7 cellular contexts compared by ENCODE assay signal in genomic region chr2:84880645-84881521, GRCh38. TPM values are rescaled to one million over a fixed set of nuclear protein-coding genes. Genes with fewer than 3 reads are reported as not detected.
A peak's percentile ranks its signal among the peaks of the same experiment; 100 is the strongest.
DNase-seq lines count a peak whose midpoint lies in the region; ATAC-seq, FAIRE-seq and TF ChIP-seq lines count a peak whose summit lies in the region.

TRABD2A (minus strand) TSS chr2:84881084; CDS start chr2:84881039, 45 bp downstream.

- H3K36me3 Mint-ChIP-seq in brain = no peaks in the 10 kb centered on the region

- H3K27me3 ChIP-seq in SU-DHL-6 (ENCODE audit: low read length) = no peaks in the 10 kb centered on the region; the same call in 1 of the 2 replicates

- TF ChIP-seq CTCF in SU-DHL-6 (IDR thresholded peaks at IDR 0.05; ENCODE audit: insufficient read depth, low read length, poor library complexity, severe bottlenecking) (no peak), brain (conservative IDR thresholded peaks at IDR 0.05) (no peak)

- H3K79me2 ChIP-seq in SU-DHL-6 (ENCODE audit: insufficient read depth, low read length) = no peaks in the 10 kb centered on the region

- H3K9ac ChIP-seq in SU-DHL-6 (ENCODE audit: low read length) = peak within 1 kb of the TSS; percentile 46

- peak within 1 kb of the TSS in 2 of 5 experiments; percentile 47 to 86 for H3K27ac Mint-ChIP-seq in brain

- H3K27me3 Mint-ChIP-seq in brain = peaks cover 85% of the 10 kb centered on the region

- H3F3A ChIP-seq in SU-DHL-6 (ENCODE audit: insufficient read depth) = no peaks in the 10 kb centered on the region

- H3K4me3 Mint-ChIP-seq in brain = peak within 1 kb of the TSS; percentile 85 to 92 (median 89)

- H3K4me2 ChIP-seq in SU-DHL-6 (ENCODE audit: low read depth, low read length, poor library complexity, severe bottlenecking) = peak within 1 kb of the TSS; percentile 85

- peak within 1 kb of the TSS; percentile 87 for H2AFZ ChIP-seq in SU-DHL-6 (ENCODE audit: low read depth, low read length, severe bottlenecking)

- DNase-seq in H54 (ENCODE audit: insufficient read length, low spot score) (peak; percentile 32), left colon (peak; percentile 52 to 76), GM19240 (ENCODE audit: insufficient read length, low spot score) (no peak)
- DNase-seq in stimulated activated CD4-positive, alpha-beta T cell treated with anti-CD3 and anti-CD28 coated beads, Interleukin-4, amount 100 ng/mL, for 48 hours (ENCODE audit: low read depth in 2 of 2) = peak; percentile 53 to 62

- H3K4me3 ChIP-seq in SU-DHL-6 (ENCODE audit: insufficient read depth, low read length, poor library complexity, severe bottlenecking) = peak within 1 kb of the TSS; percentile 54

- H3K36me3 ChIP-seq in SU-DHL-6 (ENCODE audit: low read length) = no peaks in the 10 kb centered on the region

- TF ChIP-seq POLR2A in H54 (IDR thresholded peaks at IDR 0.05; ENCODE audit: low read depth, low read length) = no peak

- no peaks in the 10 kb centered on the region for H3K9me3 Mint-ChIP-seq in brain

- peaks cover 48% of the 10 kb centered on the region for H3K4me1 Mint-ChIP-seq in brain

- no peak within 1 kb of the TSS for H3K27ac ChIP-seq in SU-DHL-6 (ENCODE audit: low read depth, low read length)

- ATAC-seq in left colon = peak; percentile 68
- ATAC-seq in GM18873 (IDR thresholded peaks at IDR 0.05; ENCODE audit: low FRiP score, unreplicated experiment) = no peak

- H3K9me3 ChIP-seq in SU-DHL-6 (ENCODE audit: insufficient read depth, low read length) = no peaks in the 10 kb centered on the region

- intact Hi-C loops in left colon (cut with DNase I, micrococcal nuclease) = loop anchor here in 1 of 2 donors (2.0 kb wide), 1 partner anchor 386 kb away; no protein-coding TSS in a partner anchor

- FAIRE-seq in H54 (lab: Jason Lieb, UNC) = no peak

- H4K20me1 ChIP-seq in SU-DHL-6 (ENCODE audit: low read depth, low read length) = no peaks in the 10 kb centered on the region

- no peaks in the 10 kb centered on the region for H3K9me2 ChIP-seq in SU-DHL-6 (replicated peaks; ENCODE audit: insufficient read depth, low read length)

RNA-seq across cellular contexts. Expression of gene TRABD2A, which starts in this region (rescaled TPM):
- 0.90 TPM for polyA plus RNA-seq in brain (ENCODE audit: insufficient read depth, low read depth, low replicate concordance)
- 100 to 1,000 TPM in 1 of 2 donors, 10 to 100 TPM in 1; 89.8 to 101 TPM for total RNA-seq in left colon
